Comparison of ENCODE assay signal across 12 cellular contexts in genomic region chr15:84605225-84605882, GRCh38. TPM values are rescaled to one million over a fixed set of nuclear protein-coding genes. Genes with fewer than 3 reads are reported as not detected.
DNase-seq lines count a peak whose midpoint lies in the region; ATAC-seq and TF ChIP-seq lines count a peak whose summit lies in the region.
"Had no signal": no experiment of that assay in that cellular context is flagged by ENCODE, and none has a peak within 500 bp of the region (broad histone marks: within the 10 kb centered on the region; RNA-seq: fewer than 3 reads in every experiment).

No MANE protein-coding gene starts in this region.

- H3K9me3 Mint-ChIP-seq in CD8-positive, alpha-beta memory T cell: no peaks in the 10 kb centered on the region
- no peaks in the 10 kb centered on the region for H3K9me3 Mint-ChIP-seq in activated naive CD8-positive, alpha-beta T cell treated with anti-CD3 and anti-CD28 coated beads, Interleukin-2, amount 50 U/mL, for 24 hours
- H3K9me3 Mint-ChIP-seq in naive thymus-derived CD8-positive, alpha-beta T cell: no peaks in the 10 kb centered on the region

- H3K9me3 ChIP-seq in CD8-positive, alpha-beta memory T cell (ENCODE audit: low read length): no peaks in the 10 kb centered on the region
- H3K9me3 ChIP-seq in HEK293 (ENCODE audit: control insufficient read depth, insufficient read depth, low read depth, low read length): no peaks in the 10 kb centered on the region
- no peaks in the 10 kb centered on the region for H3K9me3 ChIP-seq in testis
- no peaks in the 10 kb centered on the region for H3K9me3 ChIP-seq in SK-N-SH
- H3K9me3 ChIP-seq: ascending aorta had no signal

- H2AFZ ChIP-seq in SK-N-SH (ENCODE audit: low read depth): no peak overlapping the region

- H3K27ac Mint-ChIP-seq in CD8-positive, alpha-beta memory T cell: peak overlapping the region; percentile 15 to 96 (median 84)
- peak overlapping the region; percentile 92 for H3K27ac Mint-ChIP-seq in activated naive CD8-positive, alpha-beta T cell treated with anti-CD3 and anti-CD28 coated beads, Interleukin-2, amount 50 U/mL, for 24 hours
- H3K27ac Mint-ChIP-seq in naive thymus-derived CD8-positive, alpha-beta T cell: peak overlapping the region in 9 of 10 donors; percentile 43 to 92 (median 81)

- intact Hi-C loops in testis (cut with DNase I; ENCODE audit: low total_unique reads): no loop called here

- peaks cover 20% of the 10 kb centered on the region for H3K4me1 ChIP-seq in CD8-positive, alpha-beta memory T cell (ENCODE audit: insufficient read depth, low read length)
- H3K4me1 ChIP-seq in HEK293 (ENCODE audit: control insufficient read depth, insufficient read depth, low read length): peaks cover 16% of the 10 kb centered on the region
- no peaks in the 10 kb centered on the region for H3K4me1 ChIP-seq in testis
- peaks cover 0 to 11% of the 10 kb centered on the region in 2 experiments; a peak in 1 of 4 replicates for H3K4me1 ChIP-seq in SK-N-SH (ENCODE audit: control insufficient read depth in 1 of 2, insufficient read depth in 2 of 2, low read depth in 1 of 2, low read length in 1 of 2)

- H3K4me1 Mint-ChIP-seq in CD8-positive, alpha-beta memory T cell: peaks cover 50 to 73% (median 62%) of the 10 kb centered on the region in 3 donors
- H3K4me1 Mint-ChIP-seq in activated naive CD8-positive, alpha-beta T cell treated with anti-CD3 and anti-CD28 coated beads, Interleukin-2, amount 50 U/mL, for 24 hours: peaks cover 48% of the 10 kb centered on the region
- H3K4me1 Mint-ChIP-seq in naive thymus-derived CD8-positive, alpha-beta T cell: peaks cover 40 to 68% (median 60%) of the 10 kb centered on the region in 4 donors

- TF ChIP-seq POLR2A in testis (IDR thresholded peaks at IDR 0.05): no peak

- H3K27ac ChIP-seq in CD8-positive, alpha-beta memory T cell (ENCODE audit: low read depth, low read length): peak overlapping the region; percentile 35
- H3K27ac ChIP-seq in HEK293 (ENCODE audit: extremely low read depth, low read depth, low read length) (no peak overlapping the region), testis (no peak overlapping the region), SK-N-SH (ENCODE audit: low read depth in 2 of 2, low read length in 1 of 2) (no peak overlapping the region)
- H3K27ac ChIP-seq: ascending aorta had no signal

- H3K4me3 ChIP-seq in CD8-positive, alpha-beta memory T cell (ENCODE audit: low read length): no peak overlapping the region
- H3K4me3 ChIP-seq in HEK293 (ENCODE audit: low read depth, low read length) (no peak overlapping the region), testis (no peak overlapping the region), SK-N-SH (ENCODE audit: low read depth in 2 of 2, low read length in 1 of 2) (no peak overlapping the region)
- H3K4me3 ChIP-seq: ascending aorta had no signal

- CTCF ChIA-PET in CD8-positive, alpha-beta memory T cell (lab: Charles Lee): interaction anchor here (0.7 to 2.0 kb wide), 6 partner anchors 10 to 111 kb away, joined by 3 to 7 read pairs (median 4); partner anchors contain the start of genes SEC11A and WDR73
- CTCF ChIA-PET in HEK293 (lab: Yijun Ruan, JAX): interaction anchor here (0.6 to 0.9 kb wide), 3 partner anchors 17 to 445 kb away, joined by 3 to 4 read pairs (median 4); no protein-coding TSS in a partner anchor
- CTCF ChIA-PET in SK-N-SH (lab: Yijun Ruan, JAX): interaction anchor here (0.9 to 1.9 kb wide), 2 partner anchors 16 to 26 kb away, joined by 3 to 4 read pairs; no protein-coding TSS in a partner anchor

- no peak for TF ChIP-seq EP300 in SK-N-SH (IDR thresholded peaks at IDR 0.05; ENCODE audit: borderline replicate concordance in 1 of 2, low read depth in 1 of 2, low read length in 1 of 2)

- no peak for TF ChIP-seq RAD21 in SK-N-SH (IDR thresholded peaks at IDR 0.05; ENCODE audit: low read length)

- H3K36me3 ChIP-seq in CD8-positive, alpha-beta memory T cell (ENCODE audit: insufficient read depth, low read length): no peaks in the 10 kb centered on the region
- H3K36me3 ChIP-seq in HEK293 (ENCODE audit: control insufficient read depth in 2 of 2, insufficient read depth in 1 of 2, low read length in 2 of 2): peaks cover 15 to 45% of the 10 kb centered on the region in 2 experiments; a peak in 2 of 3 replicates
- H3K36me3 ChIP-seq in testis (ENCODE audit: low read depth, missing control alignments): no peaks in the 10 kb centered on the region
- H3K36me3 ChIP-seq in SK-N-SH (replicated peaks in 1 of 2; ENCODE audit: control insufficient read depth in 1 of 2, insufficient read depth in 2 of 2, low read length in 1 of 2): peaks cover 21 to 51% of the 10 kb centered on the region in 2 experiments
- H3K36me3 ChIP-seq: ascending aorta had no signal

- H3F3A ChIP-seq in SK-N-SH (replicated peaks; ENCODE audit: insufficient read depth): peaks cover 5% of the 10 kb centered on the region

- 0 out of 2 replicates have a peak, but pooled peaks cover 8% of the 10 kb centered on the region for H4K20me1 ChIP-seq in SK-N-SH (ENCODE audit: insufficient read depth)

- no peak for DNase-seq in CD8-positive, alpha-beta memory T cell
- DNase-seq in activated naive CD8-positive, alpha-beta T cell treated with anti-CD3 and anti-CD28 coated beads, Interleukin-2, amount 50 U/mL, for 24 hours: no peak
- DNase-seq in naive thymus-derived CD8-positive, alpha-beta T cell: no peak
- DNase-seq in testis: no peak
- no peak for DNase-seq in SK-N-SH
- no peak for DNase-seq in NCI-H524 treated with DMSO at 0.1 percent for 48 hours (lab: John Stamatoyannopoulos, UW)
- DNase-seq: activated CD4-positive, CD25-positive, alpha-beta regulatory T cell treated with anti-CD3 and anti-CD28 coated beads, Interleukin-2, amount 50 U/mL, for 72 hours; hippocampal formation; NCI-H345 had no signal

- H3K79me2 ChIP-seq in SK-N-SH (ENCODE audit: insufficient read depth): peaks cover 73% of the 10 kb centered on the region

- H3K27me3 ChIP-seq in CD8-positive, alpha-beta memory T cell (ENCODE audit: insufficient read depth, low read length, poor library complexity, severe bottlenecking): no peaks in the 10 kb centered on the region
- no peaks in the 10 kb centered on the region for H3K27me3 ChIP-seq in testis
- no peaks in the 10 kb centered on the region for H3K27me3 ChIP-seq in SK-N-SH (ENCODE audit: insufficient read depth)
- H3K27me3 ChIP-seq: ascending aorta had no signal

- H3K9ac ChIP-seq in SK-N-SH: no peak overlapping the region

- H3K4me3 Mint-ChIP-seq in CD8-positive, alpha-beta memory T cell: peak overlapping the region; percentile 5 to 86 (median 75)
- peak overlapping the region; percentile 70 for H3K4me3 Mint-ChIP-seq in activated naive CD8-positive, alpha-beta T cell treated with anti-CD3 and anti-CD28 coated beads, Interleukin-2, amount 50 U/mL, for 24 hours
- peak overlapping the region in 9 of 10 donors; percentile 8 to 61 (median 35) for H3K4me3 Mint-ChIP-seq in naive thymus-derived CD8-positive, alpha-beta T cell

- H3K4me2 ChIP-seq in SK-N-SH: no peak overlapping the region

- TF ChIP-seq CTCF in HEK293 (tag by site-specific recombination; IDR thresholded peaks at IDR 0.05) (no peak), testis (IDR thresholded peaks at IDR 0.05) (no peak), SK-N-SH (IDR thresholded peaks at IDR 0.05) (no peak)

- POLR2A ChIA-PET in CD8-positive, alpha-beta memory T cell (lab: Charles Lee): interaction anchor here (0.6 to 1.3 kb wide), 4 partner anchors 9 to 26 kb away, joined by 3 to 4 read pairs (median 4); no protein-coding TSS in a partner anchor
- POLR2A ChIA-PET in HEK293 (lab: Yijun Ruan, JAX): interaction anchor here (0.6 kb wide), 1 partner anchor 30 kb away, joined by 6 read pairs; no protein-coding TSS in a partner anchor
- POLR2A ChIA-PET in naive thymus-derived CD8-positive, alpha-beta T cell (lab: Charles Lee): interaction anchor here (0.5 to 2.7 kb wide), 6 partner anchors 11 to 346 kb away, joined by 3 to 6 read pairs (median 4); no protein-coding TSS in a partner anchor
- POLR2A ChIA-PET in SK-N-SH (lab: Yijun Ruan, JAX): no interaction called here

- no peaks in the 10 kb centered on the region for H3K9me2 ChIP-seq in SK-N-SH

- peaks cover 3 to 57% (median 12%) of the 10 kb centered on the region in 3 donors for H3K36me3 Mint-ChIP-seq in CD8-positive, alpha-beta memory T cell
- peaks cover 12% of the 10 kb centered on the region for H3K36me3 Mint-ChIP-seq in activated naive CD8-positive, alpha-beta T cell treated with anti-CD3 and anti-CD28 coated beads, Interleukin-2, amount 50 U/mL, for 24 hours (ENCODE audit: low read depth)
- H3K36me3 Mint-ChIP-seq in naive thymus-derived CD8-positive, alpha-beta T cell: peaks cover 0 to 58% (median 10%) of the 10 kb centered on the region in 3 donors

- 87 to 89% methylated on average over 7 of the region's 7 CpGs for WGBS in testis, 2 donors
- WGBS in SK-N-SH (ENCODE audit: low lambda C conversion rate): 86% methylated on average over 7 of the region's 7 CpGs

- peak; percentile 24 for ATAC-seq in activated naive CD8-positive, alpha-beta T cell treated with anti-CD3 and anti-CD28 coated beads, Interleukin-2, amount 50 U/mL, for 24 hours
- ATAC-seq in naive thymus-derived CD8-positive, alpha-beta T cell: no peak
- no peak for ATAC-seq in HG02610 (IDR thresholded peaks at IDR 0.05; ENCODE audit: unreplicated experiment)

- H3K27me3 Mint-ChIP-seq in CD8-positive, alpha-beta memory T cell: no peaks in the 10 kb centered on the region
- H3K27me3 Mint-ChIP-seq in activated naive CD8-positive, alpha-beta T cell treated with anti-CD3 and anti-CD28 coated beads, Interleukin-2, amount 50 U/mL, for 24 hours: no peaks in the 10 kb centered on the region
- no peaks in the 10 kb centered on the region for H3K27me3 Mint-ChIP-seq in naive thymus-derived CD8-positive, alpha-beta T cell

RNA-seq across cellular contexts. Expression of gene ZSCAN2, which starts 4.5 kb away (rescaled TPM):
- 10 to 100 TPM; 13.5 to 14.3 TPM for total RNA-seq in CD8-positive, alpha-beta memory T cell
- polyA plus RNA-seq in CD8-positive, alpha-beta memory T cell: 6.0 TPM
- 10 to 100 TPM; 10.5 to 13.6 TPM for total RNA-seq in naive thymus-derived CD8-positive, alpha-beta T cell
- 10 to 100 TPM in 1 of 3 donors, 1 to 10 TPM in 2; 5.1 to 10.1 (median 7.4) TPM for polyA plus RNA-seq in naive thymus-derived CD8-positive, alpha-beta T cell
- total RNA-seq in testis: 10 to 100 TPM; 15.3 to 16.1 TPM
- 18.6 TPM for polyA plus RNA-seq in testis (ENCODE audit: insufficient read depth, low read depth, low replicate concordance)
- polyA plus RNA-seq in SK-N-SH (2012; rRNA removed): 17.8 and 22.0 TPM in 2 replicates
- 15.7 and 18.0 TPM in 2 replicates for polyA plus RNA-seq in SK-N-SH (2012; cell fraction: cytosol; rRNA removed)
- polyA plus RNA-seq in SK-N-SH (2012; cell fraction: nucleus; rRNA removed): 19.0 and 25.0 TPM in 2 replicates

RNA-seq across cellular contexts. Expression of gene WDR73, which starts 48.7 kb away (rescaled TPM):
- total RNA-seq in CD8-positive, alpha-beta memory T cell: 10 to 100 TPM; 26.7 to 27.7 TPM
- polyA plus RNA-seq in CD8-positive, alpha-beta memory T cell: 14.8 TPM
- total RNA-seq in naive thymus-derived CD8-positive, alpha-beta T cell: 10 to 100 TPM; 38.3 to 43.2 TPM
- 10 to 100 TPM; 12.2 to 18.8 (median 17.9) TPM for polyA plus RNA-seq in naive thymus-derived CD8-positive, alpha-beta T cell
- total RNA-seq in testis: 10 to 100 TPM; 40.4 to 49.1 TPM
- 38.4 TPM for polyA plus RNA-seq in testis (ENCODE audit: insufficient read depth, low read depth, low replicate concordance)
- 32.9 and 49.6 TPM in 2 replicates for polyA plus RNA-seq in SK-N-SH (2012; rRNA removed)
- polyA plus RNA-seq in SK-N-SH (2012; cell fraction: cytosol; rRNA removed): 13.6 and 16.8 TPM in 2 replicates
- 178 and 185 TPM in 2 replicates for polyA plus RNA-seq in SK-N-SH (2012; cell fraction: nucleus; rRNA removed)

RNA-seq across cellular contexts. Expression of gene NMB, which starts 52.6 kb away (rescaled TPM):
- total RNA-seq in CD8-positive, alpha-beta memory T cell: 1 to 10 TPM; 3.6 to 5.2 TPM
- polyA plus RNA-seq in CD8-positive, alpha-beta memory T cell: 3.9 TPM
- total RNA-seq in naive thymus-derived CD8-positive, alpha-beta T cell: 1 to 10 TPM; 1.6 to 2.1 TPM
- polyA plus RNA-seq in naive thymus-derived CD8-positive, alpha-beta T cell: 1 to 10 TPM; 1.9 to 5.7 (median 3.3) TPM
- total RNA-seq in testis: 10 to 100 TPM; 11.0 to 17.5 TPM
- polyA plus RNA-seq in testis (ENCODE audit: insufficient read depth, low read depth, low replicate concordance) (7.5 TPM), SK-N-SH (2012; rRNA removed) (5.3 and 6.5 TPM in 2 replicates)
- polyA plus RNA-seq in SK-N-SH (2012; cell fraction: cytosol; rRNA removed): 4.3 and 5.8 TPM in 2 replicates
- polyA plus RNA-seq in SK-N-SH (2012; cell fraction: nucleus; rRNA removed): 4.1 and 4.6 TPM in 2 replicates
